ENCODE assay signal across 25 cellular contexts in genomic region chr6:43665376-43665775, GRCh38. TPM values are rescaled to one million over a fixed set of nuclear protein-coding genes. Genes with fewer than 3 reads are reported as not detected.
A peak's percentile ranks its signal among the peaks of the same experiment; 100 is the strongest.
DNase-seq lines count a peak whose midpoint lies in the region; FAIRE-seq and TF ChIP-seq lines count a peak whose summit lies in the region.
"Had no signal": no experiment of that assay in that cellular context is flagged by ENCODE, and none has a peak within 500 bp of the region (broad histone marks: within the 10 kb centered on the region; RNA-seq: fewer than 3 reads in every experiment).

No MANE protein-coding gene starts in this region.

- H3K79me2 ChIP-seq in fibroblast of lung (ENCODE audit: control insufficient read depth, insufficient read depth, low read length) = no peaks in the 10 kb centered on the region

- intact Hi-C loops in uterus (cut with DNase I; ENCODE audit: low total_unique reads) = loop anchor here (5.0 kb wide), 1 partner anchor 107 kb away; the partner anchor contains the start of gene VEGFA
- intact Hi-C loops in head of caudate nucleus (cut with DNase I) = loop anchor here (5.0 kb wide), 2 partner anchors 102 to 412 kb away; no protein-coding TSS in a partner anchor

- FAIRE-seq in H54 (lab: Jason Lieb, UNC) = no peak
- peak; percentile 23 for FAIRE-seq in RCC 7860 (lab: Jason Lieb, UNC)
- no peak for FAIRE-seq in GM12891 (lab: Jason Lieb, UNC)
- FAIRE-seq: D721Med, GM12878 had no signal

- H3K27me3 ChIP-seq in fibroblast of lung (ENCODE audit: control insufficient read depth, insufficient read depth, low read length) = no peaks in the 10 kb centered on the region
- no peaks in the 10 kb centered on the region for H3K27me3 ChIP-seq in uterus
- H3K27me3 ChIP-seq: BE2C, right lobe of liver had no signal

- peak overlapping the region; percentile 25 for H3K4me2 ChIP-seq in fibroblast of lung (ENCODE audit: extremely low read depth, insufficient read depth, low read length)
- H3K4me2 ChIP-seq: KMS-11 had no signal

- H3K9ac ChIP-seq in fibroblast of lung (ENCODE audit: insufficient read depth, low read length) = no peak overlapping the region
- H3K9ac ChIP-seq: KMS-11 had no signal

- H3K4me3 ChIP-seq in fibroblast of lung (replicated peaks in 1 of 4; ENCODE audit: control extremely low read depth in 1 of 4, insufficient read depth in 1 of 4, low read depth in 3 of 4, low read length in 4 of 4) (no peak overlapping the region), uterus (no peak overlapping the region)
- H3K4me3 ChIP-seq: GM12878, lung, right lobe of liver, SK-N-MC, thoracic aorta had no signal

- H3K36me3 ChIP-seq in fibroblast of lung (ENCODE audit: control insufficient read depth, insufficient read depth, low read length) (no peaks in the 10 kb centered on the region), uterus (no peaks in the 10 kb centered on the region)
- H3K36me3 ChIP-seq: BE2C, right lobe of liver, thoracic aorta had no signal

- H2AFZ ChIP-seq in fibroblast of lung (ENCODE audit: low read length) = no peak overlapping the region

- H3K4me1 ChIP-seq in fibroblast of lung (ENCODE audit: control insufficient read depth, extremely low read depth, insufficient read depth, low read length) (peaks cover 6% of the 10 kb centered on the region), uterus (peaks cover 21 to 27% of the 10 kb centered on the region in 2 donors)

- DNase-seq in H54 (ENCODE audit: insufficient read length, low spot score) (peak; percentile 89), RCC 7860 (ENCODE audit: low spot score) (peak; percentile 85), fibroblast of lung (ENCODE audit: low read depth in 2 of 2) (peak in 1 of 2 donors; percentile 34), GM12891 (ENCODE audit: insufficient read length, low spot score) (no peak), NCI-H446 (lab: John Stamatoyannopoulos, UW) (no peak), uterus (no peak), head of caudate nucleus (no peak)
- DNase-seq: activated CD4-positive, CD25-positive, alpha-beta regulatory T cell treated with anti-CD3 and anti-CD28 coated beads, Interleukin-2, amount 50 U/mL, for 72 hours; activated T-cell treated with anti-CD3 and anti-CD28 coated beads, Interleukin-2, amount 50 U/mL, for 72 hours; BE2C; endodermal cell; GDM1; immature natural killer cell; NCI-H1105 treated with DMSO at 0.1 percent for 48 hours; NCI-H2107; NCI-H526 treated with DMSO at 0.1 percent for 48 hours; T-helper 9 cell had no signal

- no peak for TF ChIP-seq POLR2A in H54 (IDR thresholded peaks at IDR 0.05; ENCODE audit: low read depth, low read length)
- no peak for TF ChIP-seq POLR2A in GM12891 (IDR thresholded peaks at IDR 0.05; ENCODE audit: low read depth, low read length)
- no peak for TF ChIP-seq POLR2A in uterus (IDR thresholded peaks at IDR 0.05)

- peaks cover 2% of the 10 kb centered on the region for H4K20me1 ChIP-seq in fibroblast of lung (ENCODE audit: control insufficient read depth, extremely low read depth, insufficient read depth, low read length)

- H3K27ac ChIP-seq in fibroblast of lung (ENCODE audit: insufficient read depth, low read length) (no peak overlapping the region), uterus (no peak overlapping the region)
- H3K27ac ChIP-seq: KMS-11, right lobe of liver, SK-N-MC, thoracic aorta had no signal

- H3K9me3 ChIP-seq in fibroblast of lung (ENCODE audit: control insufficient read depth, insufficient read depth, low read depth, low read length) (no peaks in the 10 kb centered on the region), uterus (no peaks in the 10 kb centered on the region)
- H3K9me3 ChIP-seq: right lobe of liver, thoracic aorta had no signal

- no peak for TF ChIP-seq CTCF in fibroblast of lung (conservative IDR thresholded peaks at IDR 0.05 in 1 of 2, IDR thresholded peaks at IDR 0.05 in 1 of 2; ENCODE audit: low read depth in 1 of 2, low read length in 2 of 2)
- TF ChIP-seq CTCF in uterus (IDR thresholded peaks at IDR 0.05) = no peak

TF ChIP-seq in GM12891, 5 proteins besides CTCF, POLR2A, EP300 and RAD21:
- TF ChIP-seq SPI1 (IDR thresholded peaks at IDR 0.05; ENCODE audit: low read depth, low read length) (no peak), TAF1 (IDR thresholded peaks at IDR 0.05; ENCODE audit: low read depth, low read length) (no peak), POU2F2 (IDR thresholded peaks at IDR 0.05; ENCODE audit: low read depth, low read length) (no peak), PAX5 (IDR thresholded peaks at IDR 0.05; ENCODE audit: insufficient read depth, low read length, severe bottlenecking) (no peak), POLR2AphosphoS5 (IDR thresholded peaks at IDR 0.05; ENCODE audit: low read depth, low read length) (no peak)

RNA-seq across cellular contexts. Expression of gene RSPH9, which starts 20.5 kb away (rescaled TPM):
- total RNA-seq in fibroblast of lung (1.5 and 1.7 TPM in 2 replicates), uterus (1 to 10 TPM in 2 of 4 donors, not detected in 2; 1.9 to 2.0 TPM)
- 0.50 and 0.87 TPM in 2 replicates for polyA plus RNA-seq in fibroblast of lung
- 1.3 and 1.7 TPM in 2 replicates for polyA plus RNA-seq in fibroblast of lung (2012)
- polyA minus RNA-seq in fibroblast of lung (ENCODE audit: low replicate concordance) = 1.0 and 1.9 TPM in 2 replicates
- 0.35 TPM for polyA plus RNA-seq in GM12891 (2012; ENCODE audit: low read depth, missing spikeins)
- total RNA-seq: activated CD8-positive, alpha-beta memory T cell treated with anti-CD3 and anti-CD28 coated beads for 36 hours; GM12878; right lobe of liver; thoracic aorta had no signal

RNA-seq across cellular contexts. Expression of gene MRPS18A, which starts 22.2 kb away (rescaled TPM):
- 39.3 and 42.1 TPM in 2 replicates for total RNA-seq in fibroblast of lung
- 31.8 and 43.7 TPM in 2 replicates for polyA plus RNA-seq in fibroblast of lung
- polyA plus RNA-seq in fibroblast of lung (2012) = 40.8 and 57.8 TPM in 2 replicates
- 65.6 and 98.5 TPM in 2 replicates for polyA minus RNA-seq in fibroblast of lung (ENCODE audit: low replicate concordance)
- 59.5 TPM for polyA plus RNA-seq in GM12891 (2012; ENCODE audit: low read depth, missing spikeins)
- total RNA-seq in uterus = 10 to 100 TPM; 23.1 to 87.4 (median 36.4) TPM

RNA-seq across cellular contexts. Expression of gene MAD2L1BP, which starts 29.7 kb away (rescaled TPM):
- total RNA-seq in fibroblast of lung (19.2 and 19.3 TPM in 2 replicates), uterus (10 to 100 TPM; 12.3 to 44.3 (median 17.7) TPM)
- polyA plus RNA-seq in fibroblast of lung = 34.5 and 39.0 TPM in 2 replicates
- 21.7 and 26.8 TPM in 2 replicates for polyA plus RNA-seq in fibroblast of lung (2012)
- polyA minus RNA-seq in fibroblast of lung (ENCODE audit: low replicate concordance) = 37.6 and 39.8 TPM in 2 replicates
- polyA plus RNA-seq in GM12891 (2012; ENCODE audit: low read depth, missing spikeins) = 26.0 TPM

RNA-seq across cellular contexts. Expression of gene GTPBP2, which starts 36.3 kb away (rescaled TPM):
- 111 and 174 TPM in 2 replicates for total RNA-seq in fibroblast of lung
- polyA plus RNA-seq in fibroblast of lung = 44.4 and 45.2 TPM in 2 replicates
- 31.0 and 33.4 TPM in 2 replicates for polyA plus RNA-seq in fibroblast of lung (2012)
- polyA minus RNA-seq in fibroblast of lung (ENCODE audit: low replicate concordance) = 67.5 and 82.0 TPM in 2 replicates
- 35.3 TPM for polyA plus RNA-seq in GM12891 (2012; ENCODE audit: low read depth, missing spikeins)
- 10 to 100 TPM; 17.9 to 67.6 (median 40.2) TPM for total RNA-seq in uterus

Comparison
In these comparisons a context has a peak if more than half of its experiments do, and no peak if none do; other contexts are left out.
1. DNase-seq: peak in H54 (single experiment) and RCC 7860 (single experiment); none in GM12891 (single experiment), NCI-H446 (0 of 2), uterus (0 of 2) and head of caudate nucleus (0 of 42).